ENCODE assay signal across 17 cellular contexts in the genomic region with DNA sequence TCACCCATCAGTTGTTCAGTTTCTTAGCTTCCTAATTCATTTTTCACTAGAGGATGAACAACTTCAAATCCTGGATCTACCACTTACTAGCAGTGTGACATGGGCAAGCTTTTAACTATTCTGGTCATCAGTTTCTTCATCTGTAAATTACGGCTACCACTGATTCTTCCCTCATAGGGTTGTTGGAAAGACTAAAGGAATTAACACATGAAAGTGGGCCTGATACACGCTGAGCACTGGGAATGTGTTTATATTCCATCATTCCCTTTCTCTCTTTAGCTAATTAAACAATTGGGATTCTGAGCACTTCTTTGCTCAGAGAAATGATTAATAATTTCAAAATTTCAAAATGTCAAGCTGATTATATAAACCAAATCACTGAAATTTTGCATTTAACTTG.
DNase-seq lines count a peak whose midpoint lies in the region; ATAC-seq and TF ChIP-seq lines count a peak whose summit lies in the region.
"Had no signal": no experiment of that assay in that cellular context is flagged by ENCODE, and none has a peak within 500 bp of the region (broad histone marks: within the 10 kb centered on the region; RNA-seq: fewer than 3 reads in every experiment).

No MANE protein-coding gene starts in this region.

- ATAC-seq in WTC11 (peak; percentile 76), GM21381 (IDR thresholded peaks at IDR 0.05; ENCODE audit: unreplicated experiment) (no peak), GM21528 (IDR thresholded peaks at IDR 0.05; ENCODE audit: low FRiP score, unreplicated experiment) (no peak), HG03175 (IDR thresholded peaks at IDR 0.05; ENCODE audit: unreplicated experiment) (no peak)

- no peak overlapping the region for H2BK120ac ChIP-seq in H9 (ENCODE audit: low read depth, low read length, poor library complexity, severe bottlenecking)

- H3K27me3 Mint-ChIP-seq in H9 (ENCODE audit: low read depth): no peaks in the 10 kb centered on the region
- H3K27me3 Mint-ChIP-seq in WTC11 (ENCODE audit: low read depth): no peaks in the 10 kb centered on the region
- H3K27me3 Mint-ChIP-seq: CD4-positive, alpha-beta memory T cell had no signal

- TF ChIP-seq CTCF in H9 (conservative IDR thresholded peaks at IDR 0.05) (no peak), WTC11 (IDR thresholded peaks at IDR 0.05) (no peak)

- no peaks in the 10 kb centered on the region; a peak in 1 of 5 replicates for H3K9me3 Mint-ChIP-seq in H9
- H3K9me3 Mint-ChIP-seq in WTC11: peaks cover 6% of the 10 kb centered on the region

- no peak overlapping the region for H2AFZ ChIP-seq in H9 (ENCODE audit: low read length)

- no peak overlapping the region for H2BK15ac ChIP-seq in H9 (ENCODE audit: low read depth, low read length)

- H3K4me1 Mint-ChIP-seq in H9: peaks cover 48 to 54% of the 10 kb centered on the region in 2 experiments
- peaks cover 76% of the 10 kb centered on the region for H3K4me1 Mint-ChIP-seq in WTC11
- H3K4me1 Mint-ChIP-seq: CD14-positive monocyte; CD4-positive, alpha-beta memory T cell had no signal

- peaks cover 4 to 11% (median 9%) of the 10 kb centered on the region in 3 experiments for H3K36me3 Mint-ChIP-seq in H9 (ENCODE audit: insufficient read depth in 1 of 3, low read depth in 3 of 3)
- peaks cover 6% of the 10 kb centered on the region; the same call in 1 of the 2 replicates for H3K36me3 Mint-ChIP-seq in WTC11
- H3K36me3 Mint-ChIP-seq: CD14-positive monocyte; CD4-positive, alpha-beta memory T cell had no signal

- H4K5ac ChIP-seq in H9 (ENCODE audit: insufficient read length, low read depth, low read length): no peak overlapping the region

- no peak overlapping the region for H3K23ac ChIP-seq in H9 (ENCODE audit: insufficient read length, low read depth, low read length)

- H3K9ac ChIP-seq in H9 (ENCODE audit: extremely low read depth, insufficient read length, low read length): no peak overlapping the region
- H3K9ac ChIP-seq in iPS-15b (ENCODE audit: low read depth, low read length): peak overlapping the region; percentile 18
- H3K9ac ChIP-seq: BLaER1, KMS-11 had no signal

- H2BK12ac ChIP-seq in H9 (ENCODE audit: insufficient read length, low read depth, low read length): no peak overlapping the region

- H2BK5ac ChIP-seq in H9 (ENCODE audit: insufficient read length, low read length): no peak overlapping the region

- no peak overlapping the region for H3K56ac ChIP-seq in H9 (ENCODE audit: insufficient read length, low read depth, low read length)

- no peaks in the 10 kb centered on the region for H4K20me1 ChIP-seq in H9 (ENCODE audit: control insufficient read depth, insufficient read depth, insufficient read length)
- H4K20me1 ChIP-seq: BLaER1 had no signal

- H3K27ac Mint-ChIP-seq in H9 (peak overlapping the region; percentile 72 to 86 (median 76); a peak in 5 of 7 replicates), WTC11 (peak overlapping the region; percentile 94)
- H3K27ac Mint-ChIP-seq: CD14-positive monocyte; CD4-positive, alpha-beta memory T cell had no signal

- H3K18ac ChIP-seq in H9 (ENCODE audit: insufficient read length, low read depth, low read length): no peak overlapping the region

- H3K79me1 ChIP-seq in H9 (ENCODE audit: insufficient read depth, low read depth, low read length, poor library complexity, severe bottlenecking): no peaks in the 10 kb centered on the region

- H3K4me2 ChIP-seq in H9 (ENCODE audit: insufficient read depth, insufficient read length, low read length): no peak overlapping the region
- H3K4me2 ChIP-seq: BLaER1, KMS-11 had no signal

- no peak overlapping the region for H2BK20ac ChIP-seq in H9 (ENCODE audit: low read depth, low read length, poor library complexity, severe bottlenecking)

- WGBS in H9 (ENCODE audit: extremely low coverage, insufficient read length, low lambda C conversion rate): no CpG with 5 or more reads among the region's 2 CpGs

- CTCF ChIA-PET in WTC11 (lab: Charles Lee): interaction anchor here (0.7 kb wide), 1 partner anchor 26 kb away, joined by 4 read pairs; no protein-coding TSS in a partner anchor

- no peak overlapping the region for H3T11ph ChIP-seq in H9 (ENCODE audit: low read length)

- H3K4me3 Mint-ChIP-seq in H9 (no peak overlapping the region), WTC11 (no peak overlapping the region)
- H3K4me3 Mint-ChIP-seq: CD14-positive monocyte; CD4-positive, alpha-beta memory T cell had no signal

- DNase-seq in H9: no peak
- no peak for DNase-seq in WTC11 (ENCODE audit: low spot score)
- DNase-seq in NCI-H1417 treated with DMSO at 0.1 percent for 48 hours (lab: John Stamatoyannopoulos, UW): no peak
- DNase-seq: 8988T; Calu3; CD4-positive, alpha-beta memory T cell; DMS79 treated with DMSO at 0.1 percent for 48 hours; GF-D8; GOT3 had no signal

- H4K8ac ChIP-seq in H9 (replicated peaks; ENCODE audit: insufficient read length, low read depth, low read length): no peak overlapping the region

- H3K27me3 ChIP-seq in H9 (ENCODE audit: insufficient read depth, low read length): no peaks in the 10 kb centered on the region
- no peaks in the 10 kb centered on the region for H3K27me3 ChIP-seq in iPS-15b (ENCODE audit: control insufficient read depth, insufficient read depth, low read length)
- H3K27me3 ChIP-seq: BLaER1 had no signal

- POLR2A ChIA-PET in WTC11 (lab: Charles Lee): no interaction called here

- H3K14ac ChIP-seq in H9 (ENCODE audit: insufficient read depth, low read length): no peak overlapping the region

- H4K91ac ChIP-seq in H9 (ENCODE audit: insufficient read length, low read depth, low read length): no peak overlapping the region

- H3K4me1 ChIP-seq in H9 (ENCODE audit: insufficient read depth, low read length) (peaks cover 4% of the 10 kb centered on the region; the same call in 1 of the 2 replicates), iPS-15b (ENCODE audit: control insufficient read depth, insufficient read depth, low read length) (peaks cover 26% of the 10 kb centered on the region)
- H3K4me1 ChIP-seq: BLaER1, HAP-1 had no signal

- H3K4ac ChIP-seq in H9 (ENCODE audit: low read depth, low read length): no peak overlapping the region

- H3K23me2 ChIP-seq in H9 (ENCODE audit: insufficient read length, low read depth, low read length, poor library complexity, severe bottlenecking): no peaks in the 10 kb centered on the region

- peak overlapping the region; percentile 68 for H3K27ac ChIP-seq in H9 (ENCODE audit: insufficient read length, low read depth, low read length)
- H3K27ac ChIP-seq: BLaER1, KMS-11 had no signal

- H2AK5ac ChIP-seq in H9 (ENCODE audit: insufficient read length, low read length): no peak overlapping the region

- H3K36me3 ChIP-seq in iPS-15b (ENCODE audit: control insufficient read depth, insufficient read depth, low read length): no peaks in the 10 kb centered on the region
- H3K36me3 ChIP-seq: BLaER1, HAP-1 had no signal

- H3K79me2 ChIP-seq in H9 (ENCODE audit: insufficient read depth, low read length): no peaks in the 10 kb centered on the region

- H3K9me3 ChIP-seq in H9 (ENCODE audit: control insufficient read depth, low read depth, low read length) (no peaks in the 10 kb centered on the region), iPS-15b (ENCODE audit: control insufficient read depth, insufficient read depth, low read length) (no peaks in the 10 kb centered on the region)
- H3K9me3 ChIP-seq: BLaER1, HAP-1 had no signal

- no peak overlapping the region for H3K4me3 ChIP-seq in iPS-15b (ENCODE audit: low read depth, low read length)
- H3K4me3 ChIP-seq: BLaER1, HAP-1 had no signal

TF ChIP-seq in WTC11, 78 proteins besides CTCF, POLR2A, EP300 and RAD21:
- TF ChIP-seq, protein P1, sequence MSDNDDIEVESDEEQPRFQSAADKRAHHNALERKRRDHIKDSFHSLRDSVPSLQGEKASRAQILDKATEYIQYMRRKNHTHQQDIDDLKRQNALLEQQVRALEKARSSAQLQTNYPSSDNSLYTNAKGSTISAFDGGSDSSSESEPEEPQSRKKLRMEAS (CRISPR knock-in tag; IDR thresholded peaks at IDR 0.05): no peak
- TF ChIP-seq SMAD4 (CRISPR knock-in tag; IDR thresholded peaks at IDR 0.05): no peak
- TF ChIP-seq, protein P2, sequence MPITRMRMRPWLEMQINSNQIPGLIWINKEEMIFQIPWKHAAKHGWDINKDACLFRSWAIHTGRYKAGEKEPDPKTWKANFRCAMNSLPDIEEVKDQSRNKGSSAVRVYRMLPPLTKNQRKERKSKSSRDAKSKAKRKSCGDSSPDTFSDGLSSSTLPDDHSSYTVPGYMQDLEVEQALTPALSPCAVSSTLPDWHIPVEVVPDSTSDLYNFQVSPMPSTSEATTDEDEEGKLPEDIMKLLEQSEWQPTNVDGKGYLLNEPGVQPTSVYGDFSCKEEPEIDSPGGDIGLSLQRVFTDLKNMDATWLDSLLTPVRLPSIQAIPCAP (CRISPR knock-in tag; IDR thresholded peaks at IDR 0.05): no peak
- TF ChIP-seq, protein P3, sequence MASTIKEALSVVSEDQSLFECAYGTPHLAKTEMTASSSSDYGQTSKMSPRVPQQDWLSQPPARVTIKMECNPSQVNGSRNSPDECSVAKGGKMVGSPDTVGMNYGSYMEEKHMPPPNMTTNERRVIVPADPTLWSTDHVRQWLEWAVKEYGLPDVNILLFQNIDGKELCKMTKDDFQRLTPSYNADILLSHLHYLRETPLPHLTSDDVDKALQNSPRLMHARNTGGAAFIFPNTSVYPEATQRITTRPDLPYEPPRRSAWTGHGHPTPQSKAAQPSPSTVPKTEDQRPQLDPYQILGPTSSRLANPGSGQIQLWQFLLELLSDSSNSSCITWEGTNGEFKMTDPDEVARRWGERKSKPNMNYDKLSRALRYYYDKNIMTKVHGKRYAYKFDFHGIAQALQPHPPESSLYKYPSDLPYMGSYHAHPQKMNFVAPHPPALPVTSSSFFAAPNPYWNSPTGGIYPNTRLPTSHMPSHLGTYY (CRISPR knock-in tag; IDR thresholded peaks at IDR 0.05): no peak
- TF ChIP-seq ZNF232 (CRISPR knock-in tag; IDR thresholded peaks at IDR 0.05): no peak
- TF ChIP-seq, protein P4, sequence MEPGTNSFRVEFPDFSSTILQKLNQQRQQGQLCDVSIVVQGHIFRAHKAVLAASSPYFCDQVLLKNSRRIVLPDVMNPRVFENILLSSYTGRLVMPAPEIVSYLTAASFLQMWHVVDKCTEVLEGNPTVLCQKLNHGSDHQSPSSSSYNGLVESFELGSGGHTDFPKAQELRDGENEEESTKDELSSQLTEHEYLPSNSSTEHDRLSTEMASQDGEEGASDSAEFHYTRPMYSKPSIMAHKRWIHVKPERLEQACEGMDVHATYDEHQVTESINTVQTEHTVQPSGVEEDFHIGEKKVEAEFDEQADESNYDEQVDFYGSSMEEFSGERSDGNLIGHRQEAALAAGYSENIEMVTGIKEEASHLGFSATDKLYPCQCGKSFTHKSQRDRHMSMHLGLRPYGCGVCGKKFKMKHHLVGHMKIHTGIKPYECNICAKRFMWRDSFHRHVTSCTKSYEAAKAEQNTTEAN (CRISPR knock-in tag; IDR thresholded peaks at IDR 0.05): no peak
- no peak for TF ChIP-seq ZNF219 (CRISPR knock-in tag; IDR thresholded peaks at IDR 0.05; ENCODE audit: borderline replicate concordance)
- no peak for TF ChIP-seq ESRRA (CRISPR knock-in tag; IDR thresholded peaks at IDR 0.05; ENCODE audit: borderline replicate concordance)
